1 cellular context compared by ENCODE assay signal in the genomic region with DNA sequence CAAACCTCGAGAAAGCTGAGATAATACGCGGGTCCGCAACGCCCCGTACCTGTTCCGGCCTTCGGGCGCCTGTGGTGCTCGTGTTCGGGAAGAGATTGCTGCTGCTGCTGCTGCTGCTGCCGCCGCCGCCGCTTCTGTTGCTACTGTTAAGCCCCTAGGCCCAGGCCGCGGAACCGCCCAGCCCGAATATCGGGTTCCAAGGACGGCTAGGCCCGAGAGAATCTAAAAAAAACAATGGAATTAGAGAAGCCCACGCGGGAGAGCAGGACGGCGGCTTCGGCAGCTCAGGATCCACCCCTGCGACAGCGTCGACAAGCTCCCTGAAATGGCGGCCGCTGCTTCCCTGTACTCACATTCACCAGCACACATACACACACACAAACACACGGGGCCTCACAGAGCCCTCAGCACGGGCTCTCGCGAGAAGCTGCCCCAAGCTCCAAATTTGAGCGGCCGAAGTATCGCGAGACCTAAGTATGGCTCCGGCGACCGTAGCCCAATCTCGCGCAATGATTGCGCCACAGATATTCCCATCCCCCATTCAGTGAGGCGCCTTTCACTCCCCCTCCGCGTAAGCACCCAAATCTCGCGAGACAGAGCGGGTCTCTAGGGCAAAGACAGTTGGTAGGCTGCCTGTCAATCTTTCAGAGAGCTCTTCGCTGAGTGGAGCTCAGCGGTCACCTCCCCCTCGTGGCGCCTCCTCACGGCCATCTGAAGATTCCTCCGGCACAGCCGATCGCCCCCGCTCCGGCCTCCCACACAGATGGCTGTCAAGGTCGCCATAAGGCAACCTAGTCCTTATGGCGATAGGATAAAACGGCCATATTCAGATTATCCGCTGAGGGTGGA.
TF ChIP-seq lines count a peak whose summit lies in the region.

A gene (minus strand): TSS at position 369 of the 849 bp plus-strand sequence. CDS start 1,386 bp downstream, outside the sequence.

TF ChIP-seq in K562, 482 proteins besides CTCF, POLR2A, EP300 and RAD21 (continued from another document and continues in another):
- TF ChIP-seq TGIF2 (CRISPR knock-in tag; IDR thresholded peaks at IDR 0.05), result peak; percentile 37; the same call in 1 of the 2 replicates
- TF ChIP-seq, protein P1, sequence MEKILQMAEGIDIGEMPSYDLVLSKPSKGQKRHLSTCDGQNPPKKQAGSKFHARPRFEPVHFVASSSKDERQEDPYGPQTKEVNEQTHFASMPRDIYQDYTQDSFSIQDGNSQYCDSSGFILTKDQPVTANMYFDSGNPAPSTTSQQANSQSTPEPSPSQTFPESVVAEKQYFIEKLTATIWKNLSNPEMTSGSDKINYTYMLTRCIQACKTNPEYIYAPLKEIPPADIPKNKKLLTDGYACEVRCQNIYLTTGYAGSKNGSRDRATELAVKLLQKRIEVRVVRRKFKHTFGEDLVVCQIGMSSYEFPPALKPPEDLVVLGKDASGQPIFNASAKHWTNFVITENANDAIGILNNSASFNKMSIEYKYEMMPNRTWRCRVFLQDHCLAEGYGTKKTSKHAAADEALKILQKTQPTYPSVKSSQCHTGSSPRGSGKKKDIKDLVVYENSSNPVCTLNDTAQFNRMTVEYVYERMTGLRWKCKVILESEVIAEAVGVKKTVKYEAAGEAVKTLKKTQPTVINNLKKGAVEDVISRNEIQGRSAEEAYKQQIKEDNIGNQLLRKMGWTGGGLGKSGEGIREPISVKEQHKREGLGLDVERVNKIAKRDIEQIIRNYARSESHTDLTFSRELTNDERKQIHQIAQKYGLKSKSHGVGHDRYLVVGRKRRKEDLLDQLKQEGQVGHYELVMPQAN (IDR thresholded peaks at IDR 0.05; ENCODE audit: borderline replicate concordance), result peak; percentile 41; the same call in 1 of the 2 replicates
- TF ChIP-seq, protein P2, sequence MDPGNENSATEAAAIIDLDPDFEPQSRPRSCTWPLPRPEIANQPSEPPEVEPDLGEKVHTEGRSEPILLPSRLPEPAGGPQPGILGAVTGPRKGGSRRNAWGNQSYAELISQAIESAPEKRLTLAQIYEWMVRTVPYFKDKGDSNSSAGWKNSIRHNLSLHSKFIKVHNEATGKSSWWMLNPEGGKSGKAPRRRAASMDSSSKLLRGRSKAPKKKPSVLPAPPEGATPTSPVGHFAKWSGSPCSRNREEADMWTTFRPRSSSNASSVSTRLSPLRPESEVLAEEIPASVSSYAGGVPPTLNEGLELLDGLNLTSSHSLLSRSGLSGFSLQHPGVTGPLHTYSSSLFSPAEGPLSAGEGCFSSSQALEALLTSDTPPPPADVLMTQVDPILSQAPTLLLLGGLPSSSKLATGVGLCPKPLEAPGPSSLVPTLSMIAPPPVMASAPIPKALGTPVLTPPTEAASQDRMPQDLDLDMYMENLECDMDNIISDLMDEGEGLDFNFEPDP (CRISPR knock-in tag; IDR thresholded peaks at IDR 0.05), result no peak
- TF ChIP-seq RBM25 (IDR thresholded peaks at IDR 0.05; ENCODE audit: low read depth, low read length, severe bottlenecking), result peak; percentile 93
- no peak for TF ChIP-seq ZSCAN32 (CRISPR knock-in tag; IDR thresholded peaks at IDR 0.05)
- TF ChIP-seq NR1H2 (CRISPR knock-in tag; IDR thresholded peaks at IDR 0.05), result no peak
- TF ChIP-seq MCM5 (IDR thresholded peaks at IDR 0.05; ENCODE audit: low read depth), result no peak
- TF ChIP-seq TEAD2 (tag; IDR thresholded peaks at IDR 0.05), result no peak
- TF ChIP-seq NONO (IDR thresholded peaks at IDR 0.05; ENCODE audit: low read depth in 2 of 2, low read length in 1 of 2), result peak in 1 of 2 experiments; percentile 52; a peak in 1 of 4 replicates
- TF ChIP-seq MEF2A (IDR thresholded peaks at IDR 0.05; ENCODE audit: control insufficient read depth, low read depth, low read length), result 0 out of 2 replicates have a peak, but pooled peaks have one; percentile 15
- peak; percentile 70 for TF ChIP-seq MEIS2 (IDR thresholded peaks at IDR 0.05; ENCODE audit: partially characterized antibody)
- TF ChIP-seq, protein P3, sequence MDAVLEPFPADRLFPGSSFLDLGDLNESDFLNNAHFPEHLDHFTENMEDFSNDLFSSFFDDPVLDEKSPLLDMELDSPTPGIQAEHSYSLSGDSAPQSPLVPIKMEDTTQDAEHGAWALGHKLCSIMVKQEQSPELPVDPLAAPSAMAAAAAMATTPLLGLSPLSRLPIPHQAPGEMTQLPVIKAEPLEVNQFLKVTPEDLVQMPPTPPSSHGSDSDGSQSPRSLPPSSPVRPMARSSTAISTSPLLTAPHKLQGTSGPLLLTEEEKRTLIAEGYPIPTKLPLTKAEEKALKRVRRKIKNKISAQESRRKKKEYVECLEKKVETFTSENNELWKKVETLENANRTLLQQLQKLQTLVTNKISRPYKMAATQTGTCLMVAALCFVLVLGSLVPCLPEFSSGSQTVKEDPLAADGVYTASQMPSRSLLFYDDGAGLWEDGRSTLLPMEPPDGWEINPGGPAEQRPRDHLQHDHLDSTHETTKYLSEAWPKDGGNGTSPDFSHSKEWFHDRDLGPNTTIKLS (IDR thresholded peaks at IDR 0.05; ENCODE audit: borderline replicate concordance, low read depth), result peak; percentile 100
- TF ChIP-seq, protein P4, sequence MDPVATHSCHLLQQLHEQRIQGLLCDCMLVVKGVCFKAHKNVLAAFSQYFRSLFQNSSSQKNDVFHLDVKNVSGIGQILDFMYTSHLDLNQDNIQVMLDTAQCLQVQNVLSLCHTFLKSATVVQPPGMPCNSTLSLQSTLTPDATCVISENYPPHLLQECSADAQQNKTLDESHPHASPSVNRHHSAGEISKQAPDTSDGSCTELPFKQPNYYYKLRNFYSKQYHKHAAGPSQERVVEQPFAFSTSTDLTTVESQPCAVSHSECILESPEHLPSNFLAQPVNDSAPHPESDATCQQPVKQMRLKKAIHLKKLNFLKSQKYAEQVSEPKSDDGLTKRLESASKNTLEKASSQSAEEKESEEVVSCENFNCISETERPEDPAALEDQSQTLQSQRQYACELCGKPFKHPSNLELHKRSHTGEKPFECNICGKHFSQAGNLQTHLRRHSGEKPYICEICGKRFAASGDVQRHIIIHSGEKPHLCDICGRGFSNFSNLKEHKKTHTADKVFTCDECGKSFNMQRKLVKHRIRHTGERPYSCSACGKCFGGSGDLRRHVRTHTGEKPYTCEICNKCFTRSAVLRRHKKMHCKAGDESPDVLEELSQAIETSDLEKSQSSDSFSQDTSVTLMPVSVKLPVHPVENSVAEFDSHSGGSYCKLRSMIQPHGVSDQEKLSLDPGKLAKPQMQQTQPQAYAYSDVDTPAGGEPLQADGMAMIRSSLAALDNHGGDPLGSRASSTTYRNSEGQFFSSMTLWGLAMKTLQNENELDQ (CRISPR knock-in tag; IDR thresholded peaks at IDR 0.05; ENCODE audit: borderline replicate concordance), result no peak
- TF ChIP-seq HMG20A (CRISPR knock-in tag; conservative IDR thresholded peaks at IDR 0.05), result no peak
- TF ChIP-seq DIDO1 (tag; IDR thresholded peaks at IDR 0.05; ENCODE audit: low read depth), result peak; percentile 31; the same call in 1 of the 2 replicates
- TF ChIP-seq ARID2 (IDR thresholded peaks at IDR 0.05), result no peak
- no peak for TF ChIP-seq CBFB (CRISPR knock-in tag; IDR thresholded peaks at IDR 0.05)
- TF ChIP-seq, protein P5, sequence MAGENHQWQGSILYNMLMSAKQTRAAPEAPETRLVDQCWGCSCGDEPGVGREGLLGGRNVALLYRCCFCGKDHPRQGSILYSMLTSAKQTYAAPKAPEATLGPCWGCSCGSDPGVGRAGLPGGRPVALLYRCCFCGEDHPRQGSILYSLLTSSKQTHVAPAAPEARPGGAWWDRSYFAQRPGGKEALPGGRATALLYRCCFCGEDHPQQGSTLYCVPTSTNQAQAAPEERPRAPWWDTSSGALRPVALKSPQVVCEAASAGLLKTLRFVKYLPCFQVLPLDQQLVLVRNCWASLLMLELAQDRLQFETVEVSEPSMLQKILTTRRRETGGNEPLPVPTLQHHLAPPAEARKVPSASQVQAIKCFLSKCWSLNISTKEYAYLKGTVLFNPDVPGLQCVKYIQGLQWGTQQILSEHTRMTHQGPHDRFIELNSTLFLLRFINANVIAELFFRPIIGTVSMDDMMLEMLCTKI (IDR thresholded peaks at IDR 0.05; ENCODE audit: partially characterized antibody), result no peak
- TF ChIP-seq SNIP1 (IDR thresholded peaks at IDR 0.05; ENCODE audit: low read depth), result no peak
- TF ChIP-seq ZNF668 (CRISPR knock-in tag; IDR thresholded peaks at IDR 0.05), result no peak
- TF ChIP-seq, protein P6, sequence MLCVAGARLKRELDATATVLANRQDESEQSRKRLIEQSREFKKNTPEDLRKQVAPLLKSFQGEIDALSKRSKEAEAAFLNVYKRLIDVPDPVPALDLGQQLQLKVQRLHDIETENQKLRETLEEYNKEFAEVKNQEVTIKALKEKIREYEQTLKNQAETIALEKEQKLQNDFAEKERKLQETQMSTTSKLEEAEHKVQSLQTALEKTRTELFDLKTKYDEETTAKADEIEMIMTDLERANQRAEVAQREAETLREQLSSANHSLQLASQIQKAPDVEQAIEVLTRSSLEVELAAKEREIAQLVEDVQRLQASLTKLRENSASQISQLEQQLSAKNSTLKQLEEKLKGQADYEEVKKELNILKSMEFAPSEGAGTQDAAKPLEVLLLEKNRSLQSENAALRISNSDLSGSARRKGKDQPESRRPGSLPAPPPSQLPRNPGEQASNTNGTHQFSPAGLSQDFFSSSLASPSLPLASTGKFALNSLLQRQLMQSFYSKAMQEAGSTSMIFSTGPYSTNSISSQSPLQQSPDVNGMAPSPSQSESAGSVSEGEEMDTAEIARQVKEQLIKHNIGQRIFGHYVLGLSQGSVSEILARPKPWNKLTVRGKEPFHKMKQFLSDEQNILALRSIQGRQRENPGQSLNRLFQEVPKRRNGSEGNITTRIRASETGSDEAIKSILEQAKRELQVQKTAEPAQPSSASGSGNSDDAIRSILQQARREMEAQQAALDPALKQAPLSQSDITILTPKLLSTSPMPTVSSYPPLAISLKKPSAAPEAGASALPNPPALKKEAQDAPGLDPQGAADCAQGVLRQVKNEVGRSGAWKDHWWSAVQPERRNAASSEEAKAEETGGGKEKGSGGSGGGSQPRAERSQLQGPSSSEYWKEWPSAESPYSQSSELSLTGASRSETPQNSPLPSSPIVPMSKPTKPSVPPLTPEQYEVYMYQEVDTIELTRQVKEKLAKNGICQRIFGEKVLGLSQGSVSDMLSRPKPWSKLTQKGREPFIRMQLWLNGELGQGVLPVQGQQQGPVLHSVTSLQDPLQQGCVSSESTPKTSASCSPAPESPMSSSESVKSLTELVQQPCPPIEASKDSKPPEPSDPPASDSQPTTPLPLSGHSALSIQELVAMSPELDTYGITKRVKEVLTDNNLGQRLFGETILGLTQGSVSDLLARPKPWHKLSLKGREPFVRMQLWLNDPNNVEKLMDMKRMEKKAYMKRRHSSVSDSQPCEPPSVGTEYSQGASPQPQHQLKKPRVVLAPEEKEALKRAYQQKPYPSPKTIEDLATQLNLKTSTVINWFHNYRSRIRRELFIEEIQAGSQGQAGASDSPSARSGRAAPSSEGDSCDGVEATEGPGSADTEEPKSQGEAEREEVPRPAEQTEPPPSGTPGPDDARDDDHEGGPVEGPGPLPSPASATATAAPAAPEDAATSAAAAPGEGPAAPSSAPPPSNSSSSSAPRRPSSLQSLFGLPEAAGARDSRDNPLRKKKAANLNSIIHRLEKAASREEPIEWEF (CRISPR knock-in tag; IDR thresholded peaks at IDR 0.05), result no peak
- peak; percentile 93 for TF ChIP-seq ASH1L (IDR thresholded peaks at IDR 0.05; ENCODE audit: borderline replicate concordance, low read depth, partially characterized antibody)
- TF ChIP-seq, protein P7, sequence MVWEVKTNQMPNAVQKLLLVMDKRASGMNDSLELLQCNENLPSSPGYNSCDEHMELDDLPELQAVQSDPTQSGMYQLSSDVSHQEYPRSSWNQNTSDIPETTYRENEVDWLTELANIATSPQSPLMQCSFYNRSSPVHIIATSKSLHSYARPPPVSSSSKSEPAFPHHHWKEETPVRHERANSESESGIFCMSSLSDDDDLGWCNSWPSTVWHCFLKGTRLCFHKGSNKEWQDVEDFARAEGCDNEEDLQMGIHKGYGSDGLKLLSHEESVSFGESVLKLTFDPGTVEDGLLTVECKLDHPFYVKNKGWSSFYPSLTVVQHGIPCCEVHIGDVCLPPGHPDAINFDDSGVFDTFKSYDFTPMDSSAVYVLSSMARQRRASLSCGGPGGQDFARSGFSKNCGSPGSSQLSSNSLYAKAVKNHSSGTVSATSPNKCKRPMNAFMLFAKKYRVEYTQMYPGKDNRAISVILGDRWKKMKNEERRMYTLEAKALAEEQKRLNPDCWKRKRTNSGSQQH (CRISPR knock-in tag; IDR thresholded peaks at IDR 0.05), result no peak
- peak; percentile 75; the same call in 1 of the 2 replicates for TF ChIP-seq ZNF12 (CRISPR knock-in tag; IDR thresholded peaks at IDR 0.05)
- TF ChIP-seq, protein P8, sequence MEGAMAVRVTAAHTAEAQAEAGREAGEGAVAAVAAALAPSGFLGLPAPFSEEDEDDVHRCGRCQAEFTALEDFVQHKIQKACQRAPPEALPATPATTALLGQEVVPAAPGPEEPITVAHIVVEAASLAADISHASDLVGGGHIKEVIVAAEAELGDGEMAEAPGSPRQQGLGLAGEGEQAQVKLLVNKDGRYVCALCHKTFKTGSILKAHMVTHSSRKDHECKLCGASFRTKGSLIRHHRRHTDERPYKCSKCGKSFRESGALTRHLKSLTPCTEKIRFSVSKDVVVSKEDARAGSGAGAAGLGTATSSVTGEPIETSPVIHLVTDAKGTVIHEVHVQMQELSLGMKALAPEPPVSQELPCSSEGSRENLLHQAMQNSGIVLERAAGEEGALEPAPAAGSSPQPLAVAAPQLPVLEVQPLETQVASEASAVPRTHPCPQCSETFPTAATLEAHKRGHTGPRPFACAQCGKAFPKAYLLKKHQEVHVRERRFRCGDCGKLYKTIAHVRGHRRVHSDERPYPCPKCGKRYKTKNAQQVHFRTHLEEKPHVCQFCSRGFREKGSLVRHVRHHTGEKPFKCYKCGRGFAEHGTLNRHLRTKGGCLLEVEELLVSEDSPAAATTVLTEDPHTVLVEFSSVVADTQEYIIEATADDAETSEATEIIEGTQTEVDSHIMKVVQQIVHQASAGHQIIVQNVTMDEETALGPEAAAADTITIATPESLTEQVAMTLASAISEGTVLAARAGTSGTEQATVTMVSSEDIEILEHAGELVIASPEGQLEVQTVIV (CRISPR knock-in tag; IDR thresholded peaks at IDR 0.05; ENCODE audit: borderline replicate concordance), result no peak
- no peak for TF ChIP-seq ZNF324 (CRISPR knock-in tag; IDR thresholded peaks at IDR 0.05)
- TF ChIP-seq ZNF644 (tag; IDR thresholded peaks at IDR 0.05; ENCODE audit: low read depth), result peak; percentile 68; the same call in 1 of the 2 replicates
- TF ChIP-seq PURB (CRISPR knock-in tag; IDR thresholded peaks at IDR 0.05; ENCODE audit: low read depth), result no peak
- no peak for TF ChIP-seq SREBF2 (CRISPR knock-in tag; IDR thresholded peaks at IDR 0.05)
- TF ChIP-seq, protein P9, sequence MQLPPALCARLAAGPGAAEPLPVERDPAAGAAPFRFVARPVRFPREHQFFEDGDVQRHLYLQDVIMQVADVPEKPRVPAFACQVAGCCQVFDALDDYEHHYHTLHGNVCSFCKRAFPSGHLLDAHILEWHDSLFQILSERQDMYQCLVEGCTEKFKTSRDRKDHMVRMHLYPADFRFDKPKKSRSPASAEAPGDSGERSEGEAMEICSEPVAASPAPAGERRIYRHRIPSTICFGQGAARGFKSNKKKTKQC (CRISPR knock-in tag; IDR thresholded peaks at IDR 0.05), result no peak
- TF ChIP-seq, protein P10, sequence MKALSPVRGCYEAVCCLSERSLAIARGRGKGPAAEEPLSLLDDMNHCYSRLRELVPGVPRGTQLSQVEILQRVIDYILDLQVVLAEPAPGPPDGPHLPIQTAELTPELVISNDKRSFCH (CRISPR knock-in tag; IDR thresholded peaks at IDR 0.05), result no peak
- TF ChIP-seq, protein P10 (tag; IDR thresholded peaks at IDR 0.05), result peak; percentile 37; the same call in 1 of the 2 replicates
- no peak for TF ChIP-seq MTA2 (IDR thresholded peaks at IDR 0.05; ENCODE audit: low read depth)
- peak; percentile 100 for TF ChIP-seq SRSF3 (IDR thresholded peaks at IDR 0.05; ENCODE audit: insufficient read depth, low read length)
- TF ChIP-seq TAF15 (IDR thresholded peaks at IDR 0.05; ENCODE audit: low read depth, low read length), result no peak
- no peak for TF ChIP-seq HNRNPK (IDR thresholded peaks at IDR 0.05; ENCODE audit: low read depth, low read length, poor library complexity, severe bottlenecking)
- TF ChIP-seq MIER1 (IDR thresholded peaks at IDR 0.05; ENCODE audit: low read depth), result no peak
- no peak for TF ChIP-seq ZC3H8 (IDR thresholded peaks at IDR 0.05)
